Comparison of ENCODE assay signal across 8 cellular contexts in genomic region chr4:154491731-154492249, GRCh38. TPM values are rescaled to one million over a fixed set of nuclear protein-coding genes. Genes with fewer than 3 reads are reported as not detected.
A peak's percentile ranks its signal among the peaks of the same experiment; 100 is the strongest.
DNase-seq lines count a peak whose midpoint lies in the region; ATAC-seq and TF ChIP-seq lines count a peak whose summit lies in the region.

TSS of gene DCHS2 (minus strand) at chr4:154491799. CDS start at chr4:154491355, 444 bp downstream.

- BruUV-seq in Panc1 (replicated peaks; lab: Mats Ljungman, UMichigan): no TSS peak

- ATAC-seq in GM18517 (IDR thresholded peaks at IDR 0.05; ENCODE audit: unreplicated experiment) (peak; percentile 47), HG02885 (IDR thresholded peaks at IDR 0.05; ENCODE audit: poor library complexity, unreplicated experiment) (peak; percentile 59), Panc1 (peak; percentile 74)

- peak within 1 kb of the TSS; percentile 26 for H3K9ac ChIP-seq in mucosa of stomach (ENCODE audit: low read length)

- intact Hi-C loops in Panc1 (cut with micrococcal nuclease; ENCODE audit: unreplicated experiment): no loop called here

- H3K36me3 ChIP-seq in Panc1 (ENCODE audit: control insufficient read depth, insufficient read depth, low read length): no peaks in the 10 kb centered on the region
- no peaks in the 10 kb centered on the region for H3K36me3 ChIP-seq in mucosa of stomach (ENCODE audit: control insufficient read depth, insufficient read depth, low read length)

- POLR2A ChIA-PET in Panc1 (lab: Charles Lee): no interaction called here

- H3K4me1 ChIP-seq in Panc1 (ENCODE audit: control insufficient read depth, insufficient read depth, low read length): no peaks in the 10 kb centered on the region
- H3K4me1 ChIP-seq in mucosa of stomach (ENCODE audit: control insufficient read depth, insufficient read depth, low read length): peaks cover 5% of the 10 kb centered on the region

- no peak for TF ChIP-seq CTCF in Panc1 (IDR thresholded peaks at IDR 0.05)

- no peaks in the 10 kb centered on the region for H3K9me3 ChIP-seq in Panc1 (ENCODE audit: control insufficient read depth, insufficient read depth, low read depth, low read length)
- no peaks in the 10 kb centered on the region for H3K9me3 ChIP-seq in mucosa of stomach (ENCODE audit: control insufficient read depth, low read length)

- CTCF ChIA-PET in Panc1 (lab: Charles Lee): interaction anchor here (1.0 kb wide), 1 partner anchor 15 kb away, joined by 3 read pairs; no protein-coding TSS in a partner anchor

- in situ Hi-C loops in Panc1 (cut with HindIII; ENCODE audit: low pct_unique_long_range_greater_than_20kb, low sequenced_read_pairs): no loop called here

- DNase-seq in AG20443 (ENCODE audit: low spot score): peak; percentile 21
- no peak for DNase-seq in Panc1 (ENCODE audit: low read depth, low spot score)
- DNase-seq in ecto neural progenitor cell (ENCODE audit: low spot score): peak; percentile 74
- no peak for DNase-seq in amniotic stem cell (lab: John Stamatoyannopoulos, UW)
- DNase-seq in T-helper 9 cell: no peak

- H3K27me3 ChIP-seq in Panc1 (ENCODE audit: control insufficient read depth, insufficient read depth, low read length) (peaks cover 3% of the 10 kb centered on the region; the same call in 1 of the 2 replicates), mucosa of stomach (ENCODE audit: control insufficient read depth, insufficient read depth, low read length) (peaks cover 42% of the 10 kb centered on the region)

- H3K4me3 ChIP-seq in Panc1 (ENCODE audit: low read depth in 2 of 2, low read length in 2 of 2): peak within 1 kb of the TSS; percentile 11 to 43; a peak in 2 of 4 replicates
- H3K4me3 ChIP-seq in mucosa of stomach (ENCODE audit: low read length): no peak within 1 kb of the TSS

- H3K27ac ChIP-seq in Panc1 (ENCODE audit: low read length): no peak within 1 kb of the TSS

RNA-seq across cellular contexts. Expression of gene DCHS2, which starts in this region (rescaled TPM):
- total RNA-seq in Panc1 (2021; ENCODE audit: unreplicated experiment): not detected
- polyA plus RNA-seq in Panc1 (2012; ENCODE audit: insufficient read length): not detected

Comparison
In these comparisons a context has a peak if more than half of its experiments do, and no peak if none do; other contexts are left out.
1. Peak in ATAC-seq and H3K4me3 ChIP-seq in Panc1; RNA of the gene not detected or under 1 TPM.
2. DNase-seq: peak in AG20443 (single experiment) and ecto neural progenitor cell (single experiment); none in Panc1 (single experiment), amniotic stem cell (single experiment) and T-helper 9 cell (single experiment).
3. Peak in every context shown above with its lines, with median percentiles within 50 percentile points of each other: ATAC-seq.